Comparison of ENCODE assay signal across 16 cellular contexts in the genomic region with DNA sequence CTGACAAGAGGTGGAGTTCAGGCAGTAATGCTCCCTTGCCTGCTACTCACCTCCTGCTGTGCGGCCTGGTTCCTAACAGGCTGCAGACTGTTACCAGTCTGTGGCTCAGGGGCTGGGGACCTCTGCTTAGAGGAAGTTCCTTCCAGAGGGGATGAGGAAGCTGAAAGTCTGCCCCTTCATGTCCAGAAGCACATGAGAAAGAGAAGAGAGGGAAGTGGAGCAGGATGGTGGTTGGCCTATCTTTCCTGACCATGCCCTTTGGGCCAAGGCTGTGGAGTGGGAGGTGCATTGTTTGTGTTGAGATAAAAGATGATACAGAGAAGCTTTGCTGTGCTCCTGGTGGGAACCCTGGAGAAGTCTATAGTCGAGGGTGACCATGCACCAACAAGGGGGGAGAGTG.
"Had no signal": no experiment of that assay in that cellular context is flagged by ENCODE, and none has a peak within 500 bp of the region (broad histone marks: within the 10 kb centered on the region; RNA-seq: fewer than 3 reads in every experiment).

No MANE protein-coding gene starts in this region.

- H3K27ac Mint-ChIP-seq: activated CD4-positive, alpha-beta T cell treated with anti-CD3 and anti-CD28 coated beads for 36 hours; activated CD8-positive, alpha-beta T cell treated with anti-CD3 and anti-CD28 coated beads, Interleukin-2, amount 10 ng/mL, durations not matched to agents 7 days and 5 days; activated naive CD8-positive, alpha-beta T cell; activated T-helper 2 cell treated with anti-CD3 and anti-CD28 coated beads, Interferon-gamma antibody, Interleukin-2, Interleukin-4, amounts not matched to agents 10 μg/mL and 5 μg/mL and 100 μg/mL, durations not matched to agents 14 hours and 24 hours and 36 hours; brain; dendritic cell treated with granulocyte-macrophage colony-stimulating factor and Interleukin-4, amounts not matched to agents 40 ng/mL and 50 ng/mL, for 4 days; effector memory CD8-positive, alpha-beta T cell had no signal

- DNase-seq: activated CD4-positive, alpha-beta T cell treated with anti-CD3 and anti-CD28 coated beads for 36 hours; activated CD8-positive, alpha-beta T cell treated with anti-CD3 and anti-CD28 coated beads, Interleukin-2, amount 10 ng/mL, durations not matched to agents 7 days and 5 days; amygdala; cerebellar nuclear complex; effector memory CD8-positive, alpha-beta T cell; erythroblast; kidney glomerular epithelial cell; pancreas; retina; stimulated activated CD4-positive, alpha-beta T cell treated with anti-CD3 and anti-CD28 coated beads, Interleukin-15, amount 100 ng/mL, for 24 hours; stimulated activated CD4-positive, alpha-beta T cell treated with anti-CD3 and anti-CD28 coated beads, Interleukin-4, amount 100 ng/mL, for 4 hours; WERI-Rb-1 had no signal

- H3K36me3 Mint-ChIP-seq: activated naive CD8-positive, alpha-beta T cell had no signal

- H3K9me3 Mint-ChIP-seq: effector memory CD8-positive, alpha-beta T cell had no signal

- ATAC-seq: activated CD4-positive, alpha-beta T cell treated with anti-CD3 and anti-CD28 coated beads for 36 hours; activated CD8-positive, alpha-beta T cell treated with anti-CD3 and anti-CD28 coated beads, Interleukin-2, amount 10 ng/mL, durations not matched to agents 7 days and 5 days; effector memory CD8-positive, alpha-beta T cell had no signal

- H3K4me3 Mint-ChIP-seq: activated CD4-positive, alpha-beta T cell treated with anti-CD3 and anti-CD28 coated beads for 36 hours; activated CD8-positive, alpha-beta T cell treated with anti-CD3 and anti-CD28 coated beads, Interleukin-2, amount 10 ng/mL, durations not matched to agents 7 days and 5 days; activated naive CD8-positive, alpha-beta T cell; brain; dendritic cell treated with granulocyte-macrophage colony-stimulating factor and Interleukin-4, amounts not matched to agents 40 ng/mL and 50 ng/mL, for 4 days; effector memory CD8-positive, alpha-beta T cell had no signal
